ENCODE assay signal across 7 cellular contexts in the genomic region with DNA sequence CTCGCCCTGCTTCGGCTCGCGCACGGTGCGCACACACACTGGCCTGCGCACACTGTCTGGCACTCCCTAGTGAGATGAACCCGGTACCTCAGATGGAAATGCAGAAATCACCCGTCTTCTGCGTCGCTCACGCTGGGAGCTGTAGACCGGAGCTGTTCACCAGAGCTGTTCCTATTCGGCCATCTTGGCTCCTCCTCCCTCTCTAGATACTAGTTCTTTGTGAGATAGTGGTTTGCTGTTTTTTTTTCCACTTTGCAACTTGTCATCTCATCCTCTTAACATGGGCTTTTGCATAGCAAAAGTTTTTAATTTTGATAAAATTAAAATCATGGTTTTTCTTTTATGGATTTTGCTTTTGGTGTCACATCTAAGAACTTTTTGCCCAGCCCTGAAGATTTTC. TPM values are rescaled to one million over a fixed set of nuclear protein-coding genes. Genes with fewer than 3 reads are reported as not detected.
A peak's percentile ranks its signal among the peaks of the same experiment; 100 is the strongest.
DNase-seq lines count a peak whose midpoint lies in the region; TF ChIP-seq lines count a peak whose summit lies in the region.
"Not testable (repeated sequence)": the region's sequence is repeated elsewhere in the genome, so short reads cannot be mapped to it uniquely, and the experiment has no call there.

No MANE protein-coding gene starts in this region.

- H3K36me3 Mint-ChIP-seq in nephron (ENCODE audit: low read depth); type B pancreatic cell: not testable (repeated sequence)

- not testable (repeated sequence) for H3K36me3 ChIP-seq in ES-I3 (ENCODE audit: insufficient read depth, low read length); HUES64 (ENCODE audit: insufficient read depth, low read length); NT2/D1 (ENCODE audit: insufficient read depth, insufficient read length, low read length)

- peak overlapping the region; percentile 48 for H3K4me3 ChIP-seq in HUES64 (ENCODE audit: low read length)
- peak overlapping the region; percentile 32 for H3K4me3 ChIP-seq in NT2/D1 (ENCODE audit: insufficient read length, low read depth)
- H3K4me3 ChIP-seq in fibroblast of villous mesenchyme (ENCODE audit: low read depth, low read length) = peak overlapping the region; percentile 41

- H3K27me3 Mint-ChIP-seq in nephron (ENCODE audit: low read depth); type B pancreatic cell: not testable (repeated sequence)

- not testable (repeated sequence) for H3K27ac Mint-ChIP-seq in nephron, type B pancreatic cell

- H3K4me1 ChIP-seq in ES-I3 (ENCODE audit: insufficient read depth, low read length); HUES64 (ENCODE audit: insufficient read depth, low read length); NT2/D1 (ENCODE audit: insufficient read depth, insufficient read length): not testable (repeated sequence)

- H3K4me1 Mint-ChIP-seq in nephron; type B pancreatic cell (ENCODE audit: unreplicated experiment): not testable (repeated sequence)

- H3K4me3 Mint-ChIP-seq in nephron = peak overlapping the region in 2 of 3 experiments; percentile 13 to 61
- peak overlapping the region; percentile 54 for H3K4me3 Mint-ChIP-seq in type B pancreatic cell

- not testable (repeated sequence) for H3K9me3 ChIP-seq in ES-I3 (ENCODE audit: control insufficient read depth, insufficient read depth, low read length); HUES64 (ENCODE audit: insufficient read depth, low read depth, low read length); NT2/D1 (ENCODE audit: insufficient read depth, low read length)

- peaks cover 29% of the 10 kb centered on the region for H3K9me3 Mint-ChIP-seq in nephron
- H3K9me3 Mint-ChIP-seq in type B pancreatic cell = not testable (repeated sequence)

- not testable (repeated sequence) for TF ChIP-seq CTCF in fibroblast of villous mesenchyme (IDR thresholded peaks at IDR 0.05; ENCODE audit: insufficient read depth, low read depth, low read length); nephron (IDR thresholded peaks at IDR 0.05; ENCODE audit: unreplicated experiment in 3 of 3); type B pancreatic cell (conservative IDR thresholded peaks at IDR 0.05)

- 40% methylated on average over 1 of the region's 14 CpGs for WGBS in HUES64

- not testable (repeated sequence) for H3K27me3 ChIP-seq in HUES64 (ENCODE audit: insufficient read depth, low read length); NT2/D1 (ENCODE audit: insufficient read depth, insufficient read length)

- H3K9ac ChIP-seq in ES-I3 (ENCODE audit: low read depth, low read length) (peak overlapping the region; percentile 52), HUES64 (ENCODE audit: low read depth, low read length) (peak overlapping the region; percentile 66)
- not testable (repeated sequence) for H3K9ac ChIP-seq in NT2/D1 (ENCODE audit: insufficient read length, low read depth)

- not testable (repeated sequence) for H3K27ac ChIP-seq in HUES64 (ENCODE audit: low read depth, low read length)

- DNase-seq in NCI-H510A (lab: John Stamatoyannopoulos, UW) (peak; percentile 13), fibroblast of villous mesenchyme (ENCODE audit: low read depth) (peak; percentile 30)
- DNase-seq in NT2/D1 (ENCODE audit: low read depth, low spot score); type B pancreatic cell (ENCODE audit: extremely low spot score, unreplicated experiment): not testable (repeated sequence)

RNA-seq across cellular contexts. Expression of a gene that starts 11.8 kb away (rescaled TPM):
- 1.4 TPM for polyA plus RNA-seq in HUES64 (2013, experiment 1 of 2)
- 1.6 TPM for polyA plus RNA-seq in HUES64 (2013, experiment 2 of 2)
- total RNA-seq in fibroblast of villous mesenchyme (1.6 and 2.2 TPM in 2 replicates), type B pancreatic cell (ENCODE audit: low replicate concordance) (0.31 and 0.56 TPM in 2 replicates)
